In genomic region chr1:8047112-8047511, GRCh38 we compare ENCODE assay signal across 1 cellular context.
TF ChIP-seq lines count a peak whose summit lies in the region.

No MANE protein-coding gene starts in this region.

TF ChIP-seq in IMR-90, 13 proteins besides CTCF, POLR2A, EP300 and RAD21:
- TF ChIP-seq CEBPB (IDR thresholded peaks at IDR 0.05; ENCODE audit: low read depth, low read length) (peak; percentile 87), NFE2L2 (IDR thresholded peaks at IDR 0.05; ENCODE audit: low read depth, low read length) (no peak; the same call in 1 of the 2 replicates)
